Comparison of ENCODE assay signal across 8 cellular contexts in the genomic region with DNA sequence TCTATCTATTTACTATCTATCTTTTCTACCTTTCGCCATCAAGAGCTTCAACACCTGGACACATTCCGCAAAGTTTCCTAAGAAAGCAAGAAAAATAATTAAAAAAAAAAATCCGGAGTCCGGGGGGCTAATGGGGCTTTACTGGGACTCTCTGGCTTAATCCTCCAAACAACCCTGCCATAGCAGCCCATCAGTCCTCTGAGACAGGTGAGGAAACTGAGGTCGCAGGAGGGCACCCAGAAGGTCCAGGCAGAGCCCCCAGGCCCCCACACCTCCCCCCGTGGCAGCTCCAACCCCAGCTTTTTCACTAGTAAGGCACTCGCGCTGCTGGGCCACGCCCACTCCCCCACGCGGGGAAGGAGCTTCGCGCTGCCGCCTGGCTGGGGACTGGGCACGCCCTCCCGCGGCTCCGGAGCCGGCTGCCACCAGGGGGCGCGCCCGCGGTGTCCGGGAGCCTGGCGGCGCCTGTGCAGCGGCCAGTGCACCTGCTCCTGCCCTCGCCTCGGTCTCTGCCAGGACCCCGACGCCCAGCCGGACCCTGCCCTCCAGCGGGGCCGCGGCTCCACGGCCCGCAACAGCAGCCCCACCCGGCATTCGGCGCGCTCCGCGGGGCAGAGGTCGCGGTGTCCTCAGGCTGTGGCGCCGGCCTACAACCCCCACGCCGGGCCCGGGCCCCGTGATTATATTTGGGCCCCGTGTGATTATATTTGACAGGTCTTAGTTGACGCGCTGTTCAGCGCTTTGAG. TPM values are rescaled to one million over a fixed set of nuclear protein-coding genes. Genes with fewer than 3 reads are reported as not detected.
DNase-seq lines count a peak whose midpoint lies in the region; ATAC-seq, FAIRE-seq and TF ChIP-seq lines count a peak whose summit lies in the region.

No MANE protein-coding gene starts in this region.

- H3K4me1 Mint-ChIP-seq in brain: peaks cover 18% of the 10 kb centered on the region

- peak; percentile 74 for TF ChIP-seq CTCF in GM12864 (IDR thresholded peaks at IDR 0.05; ENCODE audit: low read depth, low read length, missing control alignments)
- TF ChIP-seq CTCF in WI38 (IDR thresholded peaks at IDR 0.05; ENCODE audit: low read depth, low read length): peak; percentile 58; the same call in 1 of the 2 replicates
- TF ChIP-seq CTCF in brain (conservative IDR thresholded peaks at IDR 0.05): peak; percentile 70 to 80
- peak; percentile 68 for TF ChIP-seq CTCF in kidney (IDR thresholded peaks at IDR 0.05; ENCODE audit: borderline replicate concordance, extremely low read depth, insufficient read depth)

- H3K4me3 ChIP-seq in GM12864 (ENCODE audit: low read depth, low read length): no peak overlapping the region
- H3K4me3 ChIP-seq in WI38 (ENCODE audit: low read depth, low read length): no peak overlapping the region
- H3K4me3 ChIP-seq in kidney (ENCODE audit: low read length in 2 of 2): no peak overlapping the region

- no peak for FAIRE-seq in kidney (lab: Jason Lieb, UNC)

- H3K36me3 ChIP-seq in kidney (ENCODE audit: control insufficient read depth in 1 of 2, insufficient read depth in 2 of 2, low read length in 2 of 2): no peaks in the 10 kb centered on the region

- no peaks in the 10 kb centered on the region for H3K36me3 Mint-ChIP-seq in brain

- intact Hi-C loops in kidney (cut with DNase I): no loop called here

- no peaks in the 10 kb centered on the region for H3K9me3 ChIP-seq in kidney (ENCODE audit: control insufficient read depth in 1 of 2, low read length in 2 of 2)

- peaks cover 68% of the 10 kb centered on the region for H3K27me3 Mint-ChIP-seq in brain

- no peaks in the 10 kb centered on the region for H3K4me1 ChIP-seq in kidney (ENCODE audit: control insufficient read depth in 1 of 2, insufficient read depth in 1 of 2, low read depth in 1 of 2, low read length in 2 of 2)

- no peak for DNase-seq in GM12864 (ENCODE audit: low read depth)
- peak; percentile 49 for DNase-seq in NCI-H146 (lab: John Stamatoyannopoulos, UW)
- DNase-seq in kidney: peak; percentile 89
- DNase-seq in stimulated activated CD4-positive, alpha-beta T cell treated with anti-CD3 and anti-CD28 coated beads, Interleukin-1b, Interleukin-23, amount 100 ng/mL, for 4 hours (ENCODE audit: low read depth in 2 of 2): peak; percentile 79 to 83

- no peak for ATAC-seq in GM18873 (IDR thresholded peaks at IDR 0.05; ENCODE audit: low FRiP score, unreplicated experiment)
- ATAC-seq in HG03442 (IDR thresholded peaks at IDR 0.05; ENCODE audit: unreplicated experiment): no peak

- H3K27ac Mint-ChIP-seq in brain: no peak overlapping the region

- H3K9ac ChIP-seq in kidney (ENCODE audit: low read length in 2 of 2): no peak overlapping the region

- peak overlapping the region in 3 of 5 experiments; percentile 45 to 71 (median 69) for H3K4me3 Mint-ChIP-seq in brain

- H3K27ac ChIP-seq in kidney (ENCODE audit: low read depth in 2 of 2, low read length in 2 of 2): no peak overlapping the region

- H3K9me3 Mint-ChIP-seq in brain: peaks cover 0 to 2% (median 0%) of the 10 kb centered on the region in 5 experiments

RNA-seq across cellular contexts. Expression of gene SAMD11, which starts 54.1 kb away (rescaled TPM):
- polyA plus RNA-seq in brain (ENCODE audit: insufficient read depth, low read depth, low replicate concordance): 2.4 TPM
- 21.4 TPM for total RNA-seq in kidney
- 13.3 TPM for polyA plus RNA-seq in kidney (ENCODE audit: insufficient read depth, low read depth, low replicate concordance)
